In the genomic region with DNA sequence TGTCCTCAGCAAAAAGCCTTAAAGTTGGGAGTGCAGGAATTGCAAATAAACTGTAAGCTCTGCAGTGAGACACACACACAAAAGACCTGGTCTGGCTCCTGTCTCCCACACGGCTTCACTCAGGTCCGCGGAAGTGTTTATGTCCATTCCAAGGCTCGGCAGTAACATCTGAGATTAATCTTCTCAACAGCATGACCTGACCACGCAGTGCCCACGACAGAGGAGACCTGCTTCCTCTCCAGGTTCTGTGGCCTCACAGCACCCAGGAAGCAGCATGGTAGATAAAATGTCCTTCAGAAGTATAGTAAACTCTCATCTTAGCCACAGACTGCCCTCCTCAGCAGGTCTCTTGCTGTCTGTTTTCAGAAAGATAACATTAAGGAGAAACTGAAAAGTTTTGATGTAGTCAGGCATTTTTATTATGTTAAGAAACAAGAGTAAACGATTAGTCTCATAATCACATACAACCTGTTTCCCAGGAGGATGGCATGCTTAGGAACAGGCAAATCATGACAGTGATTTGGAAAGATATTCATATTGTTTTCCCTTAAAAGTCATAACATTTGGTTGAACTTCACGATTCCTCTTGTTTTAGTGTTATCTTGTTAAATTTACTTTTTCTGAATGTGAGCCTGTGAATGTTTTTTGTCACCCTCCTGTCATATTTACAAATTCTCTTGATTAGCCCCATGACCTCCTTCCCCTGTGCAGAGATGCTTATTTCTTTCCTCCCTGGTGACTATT, we compare ENCODE assay signal across 14 cellular contexts. TPM values are rescaled to one million over a fixed set of nuclear protein-coding genes. Genes with fewer than 3 reads are reported as not detected.
DNase-seq lines count a peak whose midpoint lies in the region; ATAC-seq, FAIRE-seq and TF ChIP-seq lines count a peak whose summit lies in the region.
"Had no signal": no experiment of that assay in that cellular context is flagged by ENCODE, and none has a peak within 500 bp of the region (broad histone marks: within the 10 kb centered on the region; RNA-seq: fewer than 3 reads in every experiment).

No MANE protein-coding gene starts in this region.

- H3K4me2 ChIP-seq in K562 (ENCODE audit: insufficient read depth, low read length): no peak overlapping the region
- H3K4me2 ChIP-seq in mesenchymal stem cell (ENCODE audit: low read length, poor library complexity, severe bottlenecking): no peak overlapping the region
- no peak overlapping the region for H3K4me2 ChIP-seq in GM23338

- peak overlapping the region; percentile 89 for H2BK120ac ChIP-seq in mesenchymal stem cell (ENCODE audit: low read depth, low read length)

- no peak overlapping the region for H2BK5ac ChIP-seq in mesenchymal stem cell (ENCODE audit: low read depth, low read length, poor library complexity, severe bottlenecking)

- H3K36me3 ChIP-seq in K562 (ENCODE audit: control insufficient read depth, insufficient read depth, low read length): no peaks in the 10 kb centered on the region
- H3K36me3 ChIP-seq in mesenchymal stem cell (ENCODE audit: control insufficient read depth in 1 of 2, insufficient read depth in 2 of 2, low read depth in 1 of 2, low read length in 2 of 2): no peaks in the 10 kb centered on the region
- H3K36me3 ChIP-seq in stomach: no peaks in the 10 kb centered on the region
- no peaks in the 10 kb centered on the region for H3K36me3 ChIP-seq in GM23338 (ENCODE audit: insufficient read depth)

- POLR2A ChIA-PET in K562 (lab: Yijun Ruan, JAX): interaction anchor here (0.6 kb wide), 1 partner anchor 798 kb away, joined by 4 read pairs; no protein-coding TSS in a partner anchor

- peak overlapping the region; percentile 93 for H2BK15ac ChIP-seq in mesenchymal stem cell (ENCODE audit: low read depth, poor library complexity, severe bottlenecking)

- DNase-seq in KG1 (lab: John Stamatoyannopoulos, UW): peak; percentile 7
- DNase-seq in K562 (ENCODE audit: extremely low read depth in 1 of 4, low spot score in 3 of 4): peak in 2 of 4 experiments; percentile 19 to 40
- no peak for DNase-seq in mesenchymal stem cell
- no peak for DNase-seq in stomach
- DNase-seq in middle frontal gyrus (ENCODE audit: extremely low spot score, low spot score): no peak
- DNase-seq in lower leg skin (ENCODE audit: low spot score in 2 of 2): no peak
- DNase-seq in GM23338 (ENCODE audit: low spot score): no peak
- DNase-seq in NCI-H1417 (lab: John Stamatoyannopoulos, UW): no peak
- DNase-seq: activated T-cell treated with anti-CD3 and anti-CD28 coated beads, Interleukin-2, amount 50 U/mL, for 72 hours; naive thymus-derived CD8-positive, alpha-beta T cell; NCI-H510A; SHP77 treated with DMSO at 0.1 percent for 48 hours; stimulated activated CD4-positive, alpha-beta T cell treated with anti-CD3 and anti-CD28 coated beads, Interleukin-15, amount 100 ng/mL, for 24 hours had no signal

- H3K27me3 Mint-ChIP-seq in GM23338 (ENCODE audit: insufficient read depth, low read depth, poor library complexity): no peaks in the 10 kb centered on the region

- no peak overlapping the region for H3K23ac ChIP-seq in mesenchymal stem cell (ENCODE audit: low read length in 2 of 2)

- no peak overlapping the region for H2AFZ ChIP-seq in K562 (ENCODE audit: low read depth, low read length)
- no peak overlapping the region for H2AFZ ChIP-seq in mesenchymal stem cell (ENCODE audit: low read depth, low read length)
- H2AFZ ChIP-seq in GM23338: no peak overlapping the region

- H3K9ac ChIP-seq in K562 (ENCODE audit: insufficient read depth in 1 of 2, low read depth in 2 of 2, low read length in 2 of 2) (peak overlapping the region in 1 of 2 experiments; percentile 12; a peak in 1 of 4 replicates), mesenchymal stem cell (ENCODE audit: low read length) (peak overlapping the region; percentile 71)

- H3K27me3 ChIP-seq in K562 (ENCODE audit: control insufficient read depth in 2 of 2, insufficient read depth in 2 of 2, low read length in 2 of 2) (no peaks in the 10 kb centered on the region), mesenchymal stem cell (ENCODE audit: control insufficient read depth in 1 of 2, insufficient read depth in 1 of 2, low read length in 2 of 2) (no peaks in the 10 kb centered on the region), stomach (no peaks in the 10 kb centered on the region), GM23338 (ENCODE audit: insufficient read depth) (no peaks in the 10 kb centered on the region)

- H3K4me3 ChIP-seq in K562 (no peak overlapping the region), mesenchymal stem cell (ENCODE audit: insufficient read depth in 1 of 2, low read depth in 1 of 2, low read length in 2 of 2) (peak overlapping the region in 1 of 2 experiments; percentile 14), stomach (no peak overlapping the region), lower leg skin (ENCODE audit: low read depth, poor library complexity, severe bottlenecking) (no peak overlapping the region), GM23338 (no peak overlapping the region)

- peaks cover 9% of the 10 kb centered on the region for H3K4me1 Mint-ChIP-seq in GM23338

- no peak overlapping the region for H3K27ac Mint-ChIP-seq in GM23338
- H3K27ac Mint-ChIP-seq: activated T-cell treated with anti-CD3 and anti-CD28 coated beads, Interleukin-2, amount 50 U/mL, for 72 hours; naive thymus-derived CD8-positive, alpha-beta T cell had no signal

- H3K14ac ChIP-seq in mesenchymal stem cell (ENCODE audit: low read length in 2 of 2): no peak overlapping the region

- intact Hi-C loops in K562 (cut with micrococcal nuclease) (loop anchor here (2.0 to 5.0 kb wide), 4 partner anchors 77 to 230 kb away; a partner anchor contains a TSS), stomach (cut with DNase I; ENCODE audit: low total_unique reads) (loop anchor here (10.0 kb wide), 1 partner anchor 77 kb away; no protein-coding TSS in a partner anchor), lower leg skin (cut with DNase I; ENCODE audit: low total_unique reads) (loop anchor here (10.0 kb wide), 1 partner anchor 167 kb away; a partner anchor contains a TSS)

- no peaks in the 10 kb centered on the region for H3K9me1 ChIP-seq in K562 (ENCODE audit: control insufficient read depth, insufficient read depth, low read length)

- H3K9me3 ChIP-seq in K562 (replicated peaks; ENCODE audit: control insufficient read depth, insufficient read depth, low read depth, low read length) (no peaks in the 10 kb centered on the region), mesenchymal stem cell (ENCODE audit: control insufficient read depth, low read length) (no peaks in the 10 kb centered on the region), stomach (no peaks in the 10 kb centered on the region)

- no peak for TF ChIP-seq RAD21 in K562 (CRISPR knock-in tag; conservative IDR thresholded peaks at IDR 0.05 in 1 of 2, IDR thresholded peaks at IDR 0.05 in 1 of 2)

- peak overlapping the region; percentile 81 for H4K8ac ChIP-seq in mesenchymal stem cell (ENCODE audit: low read length)

- no peaks in the 10 kb centered on the region for H3K36me3 Mint-ChIP-seq in GM23338 (ENCODE audit: low read depth)
- H3K36me3 Mint-ChIP-seq: naive thymus-derived CD8-positive, alpha-beta T cell had no signal

- FAIRE-seq in K562 (lab: Jason Lieb, UNC): peak; percentile 23

- CTCF ChIA-PET in K562 (lab: Yijun Ruan, JAX; ENCODE audit: low intra/inter-chr PET ratio): no interaction called here

- H2AK5ac ChIP-seq in mesenchymal stem cell (ENCODE audit: low read length, severe bottlenecking): no peak overlapping the region

- no peaks in the 10 kb centered on the region for H3K9me2 ChIP-seq in GM23338 (ENCODE audit: insufficient read depth)

- no peak overlapping the region for H3K4me3 Mint-ChIP-seq in GM23338
- H3K4me3 Mint-ChIP-seq: activated T-cell treated with anti-CD3 and anti-CD28 coated beads, Interleukin-2, amount 50 U/mL, for 72 hours; naive thymus-derived CD8-positive, alpha-beta T cell had no signal

- no TSS peak for BruUV-seq in K562 (replicated peaks; lab: Mats Ljungman, UMichigan)

- 0 out of 2 replicates have a peak, but pooled peaks have one; percentile 18 for TF ChIP-seq EP300 in K562 (IDR thresholded peaks at IDR 0.05; ENCODE audit: low read length)
- no peak for TF ChIP-seq EP300 in stomach (IDR thresholded peaks at IDR 0.05)

- H4K91ac ChIP-seq in mesenchymal stem cell (ENCODE audit: low read length): peak overlapping the region; percentile 99

- H3K9me3 Mint-ChIP-seq in GM23338: no peaks in the 10 kb centered on the region
- H3K9me3 Mint-ChIP-seq: activated T-cell treated with anti-CD3 and anti-CD28 coated beads, Interleukin-2, amount 50 U/mL, for 72 hours; naive thymus-derived CD8-positive, alpha-beta T cell had no signal

- H3K4me1 ChIP-seq in K562 (replicated peaks in 1 of 2; ENCODE audit: control insufficient read depth in 2 of 2, insufficient read depth in 2 of 2, low read length in 2 of 2): peaks cover 4 to 27% of the 10 kb centered on the region in 2 experiments
- peaks cover 1% of the 10 kb centered on the region for H3K4me1 ChIP-seq in mesenchymal stem cell (ENCODE audit: control insufficient read depth, insufficient read depth, low read depth, low read length)
- peaks cover 0 to 32% (median 16%) of the 10 kb centered on the region in 4 donors for H3K4me1 ChIP-seq in stomach
- peaks cover 8% of the 10 kb centered on the region for H3K4me1 ChIP-seq in GM23338 (ENCODE audit: insufficient read depth)

- TF ChIP-seq CTCF in K562 (IDR thresholded peaks at IDR 0.05 in 2 of 3, conservative IDR thresholded peaks at IDR 0.05 in 1 of 3; ENCODE audit: insufficient read depth in 2 of 3, low read depth in 1 of 3, low read length in 3 of 3): no peak
- no peak for TF ChIP-seq CTCF in stomach (IDR thresholded peaks at IDR 0.05)
- no peak for TF ChIP-seq CTCF in lower leg skin (IDR thresholded peaks at IDR 0.05)
- no peak for TF ChIP-seq CTCF in GM23338 (conservative IDR thresholded peaks at IDR 0.05; ENCODE audit: low read depth in 2 of 2)

- H3K18ac ChIP-seq in mesenchymal stem cell (ENCODE audit: low read depth in 1 of 2, low read length in 2 of 2): peak overlapping the region; percentile 59 to 99

- H3K27ac ChIP-seq in K562 (ENCODE audit: extremely low read depth, low read depth, low read length) (0 out of 3 replicates have a peak overlapping the region, but pooled peaks have one; percentile 11), mesenchymal stem cell (ENCODE audit: low read length, poor library complexity, severe bottlenecking) (no peak overlapping the region), stomach (peak overlapping the region in 4 of 5 donors; percentile 50 to 73 (median 66)), GM23338 (ENCODE audit: low read depth) (no peak overlapping the region)

- peak overlapping the region; percentile 50 to 97 for H2BK12ac ChIP-seq in mesenchymal stem cell (ENCODE audit: low read length in 2 of 2)

- ATAC-seq in K562: peak; percentile 73
- ATAC-seq in GM23338: no peak
- ATAC-seq: activated T-cell treated with anti-CD3 and anti-CD28 coated beads, Interleukin-2, amount 50 U/mL, for 72 hours; naive thymus-derived CD8-positive, alpha-beta T cell had no signal

- in situ Hi-C loops in K562 (cut with MboI): no loop called here

- H3F3A ChIP-seq in GM23338 (replicated peaks; ENCODE audit: low read depth): no peaks in the 10 kb centered on the region

- H3K4ac ChIP-seq in mesenchymal stem cell (ENCODE audit: low read depth in 1 of 2, low read length in 2 of 2): peak overlapping the region; percentile 38 to 77

- H3K79me2 ChIP-seq in K562 (ENCODE audit: control insufficient read depth, insufficient read depth, low read length) (no peaks in the 10 kb centered on the region), GM23338 (replicated peaks; ENCODE audit: insufficient read depth) (no peaks in the 10 kb centered on the region)

- TF ChIP-seq POLR2A in K562 (conservative IDR thresholded peaks at IDR 0.05) (no peak), stomach (IDR thresholded peaks at IDR 0.05) (no peak), lower leg skin (IDR thresholded peaks at IDR 0.05) (no peak)

- H4K20me1 ChIP-seq in K562 (replicated peaks; ENCODE audit: control insufficient read depth, insufficient read depth, low read length) (no peaks in the 10 kb centered on the region), GM23338 (replicated peaks; ENCODE audit: insufficient read depth) (no peaks in the 10 kb centered on the region)

- 5% methylated on average over 8 of the region's 8 CpGs for WGBS in K562 (ENCODE audit: insufficient coverage, low coverage, missing lambda C conversion rate)
- 19% methylated on average over 6 of the region's 8 CpGs for WGBS in mesenchymal stem cell
- WGBS in stomach, 5 donors: 59 to 75% (median 70%) methylated on average over 8 of the region's 8 CpGs
- 45 to 48% methylated on average over 8 of the region's 8 CpGs for WGBS in lower leg skin, 2 donors

- H3K79me1 ChIP-seq in mesenchymal stem cell (replicated peaks; ENCODE audit: low read length, poor library complexity, severe bottlenecking): no peaks in the 10 kb centered on the region

RNA-seq across cellular contexts. Expression of a gene that starts 34.6 kb away (rescaled TPM):
- total RNA-seq in K562 (2011; cell fraction: chromatin; rRNA removed; ENCODE audit: low replicate concordance): not detected in 2 replicates
- total RNA-seq in K562 (2011; cell fraction: nucleolus; rRNA removed): not detected in 2 replicates
- not detected in 2 replicates for total RNA-seq in K562 (2011; cell fraction: nucleoplasm; rRNA removed)
- not detected in 2 replicates for total RNA-seq in K562 (2014; rRNA removed)
- total RNA-seq in K562 (2014; rRNA removed; fragmentation: Illumina TruSeq; extraction: Trizol): not detected in 2 replicates
- not detected in 2 replicates for total RNA-seq in K562 (2015; rRNA removed; fragmentation: Illumina TruSeq; extraction: Trizol)
- total RNA-seq in K562 (2021): not detected in 2 replicates
- polyA plus RNA-seq in K562 (2011; rRNA removed): not detected in 2 replicates
- not detected in 2 replicates for polyA plus RNA-seq in K562 (2011; cell fraction: cytosol; rRNA removed)
- polyA plus RNA-seq in K562 (2011; cell fraction: nucleus; rRNA removed): not detected in 2 replicates
- 0.10 TPM in 1 of 2 replicates, not detected in the other for polyA plus RNA-seq in K562 (2012)
- not detected in 2 replicates for polyA plus RNA-seq in K562 (2014; fragmentation: Illumina TruSeq; extraction: Trizol)
- not detected for polyA plus RNA-seq in K562 (2014; fragmentation: Nextera tagmentation; extraction: Ambion mirVana)
- polyA plus RNA-seq in K562 (2014; rRNA removed): not detected in 2 replicates
- not detected in 2 replicates for polyA minus RNA-seq in K562 (2011; rRNA and poly(A)+ RNA removed)
- not detected in 2 replicates for polyA minus RNA-seq in K562 (2011; cell fraction: cytosol; rRNA and poly(A)+ RNA removed)
- not detected in 2 replicates for polyA minus RNA-seq in K562 (2011; cell fraction: nucleus; rRNA and poly(A)+ RNA removed)
- not detected for polyA plus RNA-seq in mesenchymal stem cell (2013, experiment 1 of 2)
- not detected for polyA plus RNA-seq in mesenchymal stem cell (2013, experiment 2 of 2)
- not detected for total RNA-seq in stomach
- polyA plus RNA-seq in stomach: not detected
- total RNA-seq in lower leg skin: not detected
- not detected in 2 replicates for total RNA-seq in GM23338 (2014; rRNA removed; shearing (Covaris generic))
- polyA plus RNA-seq in GM23338 (2016; fragmentation: Nextera tagmentation; extraction: Ambion mirVana): not detected in 2 replicates
- total RNA-seq: activated T-cell treated with anti-CD3 and anti-CD28 coated beads, Interleukin-2, amount 50 U/mL, for 72 hours; aorta; naive thymus-derived CD8-positive, alpha-beta T cell had no signal
- polyA plus RNA-seq: aorta; naive thymus-derived CD8-positive, alpha-beta T cell had no signal

Comparison
In these comparisons a context has a peak if more than half of its experiments do, and no peak if none do; other contexts are left out.
1. H3K27ac ChIP-seq: peak in K562 (single experiment) and stomach (4 of 5); none in mesenchymal stem cell (single experiment) and GM23338 (single experiment).